ENCODE assay signal across 8 cellular contexts in the genomic region with DNA sequence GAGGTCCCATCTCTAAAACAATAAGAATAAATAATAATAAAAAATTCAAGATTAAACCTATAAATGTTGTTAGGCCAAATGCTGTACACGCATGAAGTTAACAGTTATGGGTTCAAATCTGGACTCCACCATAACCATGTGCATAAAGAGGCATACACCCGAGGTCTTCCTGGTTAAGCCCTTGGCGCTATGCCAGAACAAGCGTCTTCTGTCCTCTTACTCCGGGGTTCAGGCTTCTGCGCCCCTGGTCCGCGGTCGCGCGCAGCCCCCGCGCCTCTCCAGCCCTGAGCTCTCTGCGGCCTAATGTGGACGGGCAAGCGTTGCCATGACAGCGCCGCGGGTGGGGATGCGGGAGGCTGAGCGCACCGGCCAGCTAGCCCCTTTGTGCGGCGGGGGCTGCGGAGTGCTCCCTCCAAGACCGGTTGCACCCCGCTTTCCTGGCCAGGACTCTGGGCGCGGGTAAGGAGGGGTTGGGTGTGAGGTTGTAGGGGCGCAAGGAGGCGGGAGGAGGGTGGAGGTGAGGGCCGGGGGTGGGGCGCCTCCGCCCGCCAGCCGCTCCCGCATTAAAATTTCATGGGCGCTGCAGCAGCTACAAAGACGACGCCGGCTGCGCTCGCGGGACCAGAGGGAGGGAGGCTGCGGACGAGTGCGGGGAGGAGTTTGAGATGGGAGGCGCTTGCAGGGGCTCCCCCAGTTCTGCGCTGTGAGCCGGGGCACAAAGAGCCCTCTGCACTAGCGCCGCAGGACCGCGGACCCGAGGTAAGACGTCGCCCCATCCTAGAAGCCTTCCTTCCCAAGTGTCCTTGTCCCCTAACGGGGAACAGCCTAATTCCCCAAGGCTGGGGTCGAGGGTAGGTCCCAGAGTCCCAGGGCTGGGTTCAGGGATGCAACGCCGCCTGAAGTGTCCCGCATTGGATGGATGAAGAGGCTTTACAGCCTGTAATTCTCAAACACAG. TPM values are rescaled to one million over a fixed set of nuclear protein-coding genes. Genes with fewer than 3 reads are reported as not detected.
DNase-seq lines count a peak whose midpoint lies in the region; ATAC-seq and TF ChIP-seq lines count a peak whose summit lies in the region.

A gene (plus strand): TSS at position 693 of the 956 bp plus-strand sequence.

- peaks cover 12% of the 10 kb centered on the region for H3K4me1 ChIP-seq in Loucy (ENCODE audit: insufficient read depth, low read length, poor library complexity, severe bottlenecking)
- H3K4me1 ChIP-seq in endodermal cell (ENCODE audit: control insufficient read depth, insufficient read depth, low read length) = peaks cover 11% of the 10 kb centered on the region
- H3K4me1 ChIP-seq in upper lobe of left lung = peaks cover 24 to 29% (median 26%) of the 10 kb centered on the region in 4 donors

- H3K27me3 ChIP-seq in Loucy (ENCODE audit: insufficient read depth, low read length, poor library complexity, severe bottlenecking) = no peaks in the 10 kb centered on the region
- H3K27me3 ChIP-seq in endodermal cell (ENCODE audit: control insufficient read depth, insufficient read depth, low read length, poor library complexity, severe bottlenecking) = peaks cover 40% of the 10 kb centered on the region
- H3K27me3 ChIP-seq in neural cell (ENCODE audit: insufficient read depth, low read depth, low read length) = no peaks in the 10 kb centered on the region
- H3K27me3 ChIP-seq in upper lobe of left lung = peaks cover 3 to 17% (median 9%) of the 10 kb centered on the region in 4 donors

- POLR2A ChIA-PET in activated CD4-positive, alpha-beta memory T cell treated with anti-CD3 and anti-CD28 coated beads, Interleukin-2, amount 10 ng/mL, durations not matched to agents 7 days and 5 days (lab: Charles Lee) = interaction anchor here (0.6 to 11.9 kb wide), 7 partner anchors 10 to 178 kb away, joined by 3 to 117 read pairs (median 5); a partner anchor contains a TSS

- no peak for TF ChIP-seq POLR2A in upper lobe of left lung (IDR thresholded peaks at IDR 0.05)

- peak; percentile 46 for TF ChIP-seq EP300 in neural cell (conservative IDR thresholded peaks at IDR 0.05; ENCODE audit: poor library complexity, severe bottlenecking)
- TF ChIP-seq EP300 in upper lobe of left lung (IDR thresholded peaks at IDR 0.05) = no peak

- H3K9ac ChIP-seq in Loucy (ENCODE audit: low read depth, low read length, poor library complexity, severe bottlenecking) (peak within 1 kb of the TSS; percentile 70), endodermal cell (ENCODE audit: extremely low read depth, low read length, poor library complexity, severe bottlenecking) (no peak within 1 kb of the TSS), neural cell (ENCODE audit: low read length) (peak within 1 kb of the TSS; percentile 100)

- peaks cover 23% of the 10 kb centered on the region for H3K36me3 Mint-ChIP-seq in activated CD4-positive, alpha-beta memory T cell treated with anti-CD3 and anti-CD28 coated beads, Interleukin-2, amount 10 ng/mL, durations not matched to agents 7 days and 5 days (ENCODE audit: low read depth)
- no peaks in the 10 kb centered on the region for H3K36me3 Mint-ChIP-seq in endodermal cell (ENCODE audit: low read depth)

- H3K9me2 ChIP-seq in Loucy (replicated peaks; ENCODE audit: low read depth, low read length) (no peaks in the 10 kb centered on the region), neural cell (ENCODE audit: insufficient read depth, low read length) (no peaks in the 10 kb centered on the region)

- H3K36me3 ChIP-seq in Loucy (ENCODE audit: insufficient read depth, low read length) (no peaks in the 10 kb centered on the region), endodermal cell (ENCODE audit: control insufficient read depth, insufficient read depth, low read length) (no peaks in the 10 kb centered on the region), neural cell (ENCODE audit: insufficient read depth, low read length) (no peaks in the 10 kb centered on the region), upper lobe of left lung (no peaks in the 10 kb centered on the region)

- DNase-seq in GM03348 (ENCODE audit: low spot score) = peak; percentile 57
- DNase-seq in activated CD4-positive, alpha-beta memory T cell treated with anti-CD3 and anti-CD28 coated beads, Interleukin-2, amount 10 ng/mL, durations not matched to agents 7 days and 5 days = peak; percentile 85
- peak; percentile 85 for DNase-seq in endodermal cell
- DNase-seq in upper lobe of left lung = peak; percentile 42 to 86
- DNase-seq in GOT3 (lab: John Stamatoyannopoulos, UW) = no peak
- no peak for DNase-seq in HT-29 (ENCODE audit: low spot score)

- no peaks in the 10 kb centered on the region for H4K20me1 ChIP-seq in Loucy (ENCODE audit: insufficient read depth, low read length, poor library complexity, severe bottlenecking)
- H4K20me1 ChIP-seq in neural cell (ENCODE audit: insufficient read depth) = peaks cover 21% of the 10 kb centered on the region

- H3K27me3 Mint-ChIP-seq in activated CD4-positive, alpha-beta memory T cell treated with anti-CD3 and anti-CD28 coated beads, Interleukin-2, amount 10 ng/mL, durations not matched to agents 7 days and 5 days = peaks cover 22% of the 10 kb centered on the region
- peaks cover 63% of the 10 kb centered on the region for H3K27me3 Mint-ChIP-seq in endodermal cell (ENCODE audit: insufficient read depth)

- H3K4me2 ChIP-seq in Loucy (ENCODE audit: low read depth, low read length, poor library complexity, severe bottlenecking) (peak within 1 kb of the TSS; percentile 74), neural cell (ENCODE audit: low read length) (peak within 1 kb of the TSS; percentile 87)

- CTCF ChIA-PET in activated CD4-positive, alpha-beta memory T cell treated with anti-CD3 and anti-CD28 coated beads, Interleukin-2, amount 10 ng/mL, durations not matched to agents 7 days and 5 days (lab: Charles Lee) = interaction anchor here (0.7 to 2.7 kb wide), 4 partner anchors 8 to 293 kb away, joined by 3 to 12 read pairs (median 9); no protein-coding TSS in a partner anchor

- TF ChIP-seq RAD21 in neural cell (conservative IDR thresholded peaks at IDR 0.05) = peak; percentile 33

- H3K4me1 Mint-ChIP-seq in activated CD4-positive, alpha-beta memory T cell treated with anti-CD3 and anti-CD28 coated beads, Interleukin-2, amount 10 ng/mL, durations not matched to agents 7 days and 5 days = peaks cover 37% of the 10 kb centered on the region
- H3K4me1 Mint-ChIP-seq in endodermal cell = peaks cover 24% of the 10 kb centered on the region

- ATAC-seq in upper lobe of left lung (ENCODE audit: low FRiP score in 2 of 2) = peak; percentile 5 to 66

- H3K79me2 ChIP-seq in Loucy (ENCODE audit: insufficient read depth, low read length) = no peaks in the 10 kb centered on the region
- peaks cover 54% of the 10 kb centered on the region for H3K79me2 ChIP-seq in neural cell (replicated peaks; ENCODE audit: insufficient read depth, low read length)

- no peaks in the 10 kb centered on the region for H3F3A ChIP-seq in Loucy (ENCODE audit: low read depth)
- H3F3A ChIP-seq in neural cell (ENCODE audit: insufficient read depth, low read length, poor library complexity, severe bottlenecking) = peaks cover 4% of the 10 kb centered on the region

- 8 to 18% methylated on average over 11 to 62 of the region's 62 CpGs for WGBS in endodermal cell (ENCODE audit: insufficient coverage in 1 of 2, insufficient read length in 1 of 2), 2 experiments
- 3% methylated on average over 20 to 50 of the region's 62 CpGs for WGBS in upper lobe of left lung, 2 donors

- H2AFZ ChIP-seq in Loucy (ENCODE audit: low read length) (peak within 1 kb of the TSS; percentile 88), neural cell (ENCODE audit: low read depth, low read length) (peak within 1 kb of the TSS; percentile 95)

- TF ChIP-seq CTCF in Loucy (conservative IDR thresholded peaks at IDR 0.05; ENCODE audit: low read length) = no peak
- TF ChIP-seq CTCF in endodermal cell (conservative IDR thresholded peaks at IDR 0.05) = no peak
- no peak for TF ChIP-seq CTCF in neural cell (IDR thresholded peaks at IDR 0.05; ENCODE audit: poor library complexity, severe bottlenecking)
- no peak for TF ChIP-seq CTCF in upper lobe of left lung (IDR thresholded peaks at IDR 0.05)

- H3K27ac Mint-ChIP-seq in activated CD4-positive, alpha-beta memory T cell treated with anti-CD3 and anti-CD28 coated beads, Interleukin-2, amount 10 ng/mL, durations not matched to agents 7 days and 5 days = peak within 1 kb of the TSS; percentile 88
- no peak within 1 kb of the TSS for H3K27ac Mint-ChIP-seq in endodermal cell

- peak within 1 kb of the TSS; percentile 96 for H3K4me3 Mint-ChIP-seq in activated CD4-positive, alpha-beta memory T cell treated with anti-CD3 and anti-CD28 coated beads, Interleukin-2, amount 10 ng/mL, durations not matched to agents 7 days and 5 days
- H3K4me3 Mint-ChIP-seq in endodermal cell = peak within 1 kb of the TSS; percentile 61

- peak within 1 kb of the TSS; percentile 90 for H3K27ac ChIP-seq in endodermal cell (ENCODE audit: low read depth, low read length)
- peak within 1 kb of the TSS; percentile 94 for H3K27ac ChIP-seq in neural cell (ENCODE audit: low read length)
- H3K27ac ChIP-seq in upper lobe of left lung = peak within 1 kb of the TSS in 1 of 4 donors; percentile 8

- H3K4me3 ChIP-seq in Loucy (ENCODE audit: low read length, poor library complexity, severe bottlenecking) (peak within 1 kb of the TSS; percentile 73), endodermal cell (ENCODE audit: low read length) (peak within 1 kb of the TSS; percentile 74), neural cell (ENCODE audit: low read length) (peak within 1 kb of the TSS; percentile 98), upper lobe of left lung (peak within 1 kb of the TSS; percentile 14 to 45 (median 36))

- H3K9me3 Mint-ChIP-seq in activated CD4-positive, alpha-beta memory T cell treated with anti-CD3 and anti-CD28 coated beads, Interleukin-2, amount 10 ng/mL, durations not matched to agents 7 days and 5 days = no peaks in the 10 kb centered on the region
- no peaks in the 10 kb centered on the region for H3K9me3 Mint-ChIP-seq in endodermal cell

- H3K9me3 ChIP-seq in Loucy (ENCODE audit: insufficient read depth, low read depth, low read length) (no peaks in the 10 kb centered on the region), endodermal cell (ENCODE audit: control insufficient read depth, low read length) (no peaks in the 10 kb centered on the region), neural cell (ENCODE audit: low read length) (no peaks in the 10 kb centered on the region), upper lobe of left lung (no peaks in the 10 kb centered on the region)

TF ChIP-seq in neural cell, 6 proteins besides CTCF, POLR2A, EP300 and RAD21 (continues in another document):
- no peak for TF ChIP-seq EZH2 (IDR thresholded peaks at IDR 0.05; ENCODE audit: borderline replicate concordance, insufficient read depth, low read length, poor library complexity, severe bottlenecking)
- peak; percentile 38 for TF ChIP-seq MXI1 (conservative IDR thresholded peaks at IDR 0.05; ENCODE audit: poor library complexity, severe bottlenecking)

RNA-seq across cellular contexts. Expression of the gene that starts here (rescaled TPM):
- total RNA-seq in activated CD4-positive, alpha-beta memory T cell treated with anti-CD3 and anti-CD28 coated beads, Interleukin-2, amount 10 ng/mL, durations not matched to agents 7 days and 5 days = 100 to 1,000 TPM; 185 to 186 TPM
- total RNA-seq in endodermal cell (1 to 10 TPM; 1.2 to 4.4 TPM), upper lobe of left lung (10 to 100 TPM in 1 of 6 donors, 1 to 10 TPM in 5; 3.0 to 24.1 (median 6.1) TPM)
- polyA plus RNA-seq in endodermal cell (2013, experiment 1 of 2) = 208 TPM
- polyA plus RNA-seq in endodermal cell (2013, experiment 2 of 2) = 156 TPM
- 529 and 710 TPM in 2 replicates for polyA plus RNA-seq in neural cell
- polyA minus RNA-seq in neural cell = 421 and 468 TPM in 2 replicates
- 0.23 and 0.31 TPM in 2 replicates for total RNA-seq in HT-29 (2014; rRNA removed; shearing (Covaris generic))

Comparison
In these comparisons a context has a peak if more than half of its experiments do, and no peak if none do; other contexts are left out.
1. RNA of the gene that starts here (total RNA-seq): 185 to 186 TPM in activated CD4-positive, alpha-beta memory T cell treated with anti-CD3 and anti-CD28 coated beads, Interleukin-2, amount 10 ng/mL, durations not matched to agents 7 days and 5 days; 3.0 to 24.1 TPM in upper lobe of left lung, 1.2 to 4.4 TPM in endodermal cell and 0.23 to 0.31 TPM in HT-29; every median in the first group is over 4 times any median in the second.
2. DNase-seq: peak in GM03348 (single experiment), activated CD4-positive, alpha-beta memory T cell treated with anti-CD3 and anti-CD28 coated beads, Interleukin-2, amount 10 ng/mL, durations not matched to agents 7 days and 5 days (single experiment), endodermal cell (single experiment) and upper lobe of left lung (2 of 2); none in GOT3 (single experiment) and HT-29 (single experiment).
3. H3K4me3 ChIP-seq: peak in every context shown above with its lines; median percentile 98 in neural cell; 74 in endodermal cell; 73 in Loucy; 36 in upper lobe of left lung.